8 cellular contexts compared by ENCODE assay signal in the genomic region with DNA sequence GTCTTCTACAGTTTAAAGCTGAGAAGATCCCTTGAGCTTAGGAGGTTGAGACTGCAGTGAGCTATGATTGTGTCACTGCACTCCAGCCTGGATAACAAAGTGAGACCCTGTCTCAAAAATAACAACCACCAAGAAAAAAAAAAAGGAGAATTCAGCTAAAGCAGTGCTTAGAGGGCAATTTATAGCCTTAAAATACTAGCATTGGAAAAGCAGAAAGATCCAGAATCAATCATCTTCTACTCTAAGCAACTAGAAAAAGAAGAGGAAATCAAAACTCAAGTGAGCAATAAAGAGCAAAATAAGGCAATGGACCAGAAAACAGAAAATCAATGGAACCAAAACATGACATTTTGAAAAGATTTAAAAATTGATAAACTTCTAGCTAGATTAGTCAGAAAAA. TPM values are rescaled to one million over a fixed set of nuclear protein-coding genes. Genes with fewer than 3 reads are reported as not detected.
DNase-seq lines count a peak whose midpoint lies in the region; ATAC-seq and TF ChIP-seq lines count a peak whose summit lies in the region.

No MANE protein-coding gene starts in this region.

- POLR2A ChIA-PET in activated CD4-positive, alpha-beta T cell treated with anti-CD3 and anti-CD28 coated beads for 36 hours (lab: Charles Lee): interaction anchor here (0.6 to 1.8 kb wide), 7 partner anchors 19 to 649 kb away, joined by 3 to 7 read pairs (median 5); partner anchors contain the start of genes ANAPC4, DHX15, SEPSECS and ZCCHC4

- intact Hi-C loops in activated CD4-positive, alpha-beta T cell treated with anti-CD3 and anti-CD28 coated beads for 36 hours (cut with DNase I, micrococcal nuclease): loop anchor here (1.0 to 10.0 kb wide), 9 partner anchors 73 to 1762 kb away; partner anchors contain the start of genes ANAPC4 (in 2 of the 2), DHX15 (in 2 of the 2), SEL1L3 (in 1 of the 2) and SEPSECS (in 1 of the 2)
- intact Hi-C loops in activated T-helper 2 cell treated with anti-CD3 and anti-CD28 coated beads, Interferon-gamma antibody, Interleukin-2, Interleukin-4, amounts not matched to agents 10 μg/mL and 5 μg/mL and 100 μg/mL, durations not matched to agents 14 hours and 24 hours and 36 hours (cut with micrococcal nuclease): loop anchor here (5.0 to 10.0 kb wide), 2 partner anchors 648 to 679 kb away; partner anchors contain the start of genes DHX15 and SMIM20
- intact Hi-C loops in left lung (cut with DNase I): no loop called here
- intact Hi-C loops in testis (cut with DNase I; ENCODE audit: low total_unique reads): no loop called here

- peaks cover 5 to 20% of the 10 kb centered on the region in 2 donors for H3K4me1 ChIP-seq in left lung
- no peaks in the 10 kb centered on the region for H3K4me1 ChIP-seq in testis

- peaks cover 34% of the 10 kb centered on the region for H3K4me1 Mint-ChIP-seq in activated CD4-positive, alpha-beta T cell treated with anti-CD3 and anti-CD28 coated beads for 36 hours
- peaks cover 28% of the 10 kb centered on the region for H3K4me1 Mint-ChIP-seq in activated T-helper 2 cell treated with anti-CD3 and anti-CD28 coated beads, Interferon-gamma antibody, Interleukin-2, Interleukin-4, amounts not matched to agents 10 μg/mL and 5 μg/mL and 100 μg/mL, durations not matched to agents 14 hours and 24 hours and 36 hours (ENCODE audit: low read depth)

- peak overlapping the region; percentile 83 for H3K27ac Mint-ChIP-seq in activated CD4-positive, alpha-beta T cell treated with anti-CD3 and anti-CD28 coated beads for 36 hours
- H3K27ac Mint-ChIP-seq in activated T-helper 2 cell treated with anti-CD3 and anti-CD28 coated beads, Interferon-gamma antibody, Interleukin-2, Interleukin-4, amounts not matched to agents 10 μg/mL and 5 μg/mL and 100 μg/mL, durations not matched to agents 14 hours and 24 hours and 36 hours: peak overlapping the region; percentile 88

- H3K4me3 Mint-ChIP-seq in activated CD4-positive, alpha-beta T cell treated with anti-CD3 and anti-CD28 coated beads for 36 hours: peak overlapping the region; percentile 91
- peak overlapping the region; percentile 76 for H3K4me3 Mint-ChIP-seq in activated T-helper 2 cell treated with anti-CD3 and anti-CD28 coated beads, Interferon-gamma antibody, Interleukin-2, Interleukin-4, amounts not matched to agents 10 μg/mL and 5 μg/mL and 100 μg/mL, durations not matched to agents 14 hours and 24 hours and 36 hours (ENCODE audit: low read depth)

- H3K9me3 ChIP-seq in left lung (peaks cover 0 to 10% of the 10 kb centered on the region in 2 donors), testis (no peaks in the 10 kb centered on the region)

- H3K4me3 ChIP-seq in left lung (peak overlapping the region; percentile 89 to 95), testis (peak overlapping the region; percentile 96 to 99)

- no peak for ATAC-seq in activated CD4-positive, alpha-beta T cell treated with anti-CD3 and anti-CD28 coated beads for 36 hours
- ATAC-seq in left lung (no peak), HG02759 (IDR thresholded peaks at IDR 0.05; ENCODE audit: unreplicated experiment) (no peak)

- no peaks in the 10 kb centered on the region for H3K36me3 ChIP-seq in left lung
- H3K36me3 ChIP-seq in testis (ENCODE audit: low read depth, missing control alignments): no peaks in the 10 kb centered on the region

- no peak for DNase-seq in activated CD4-positive, alpha-beta T cell treated with anti-CD3 and anti-CD28 coated beads for 36 hours
- DNase-seq in activated CD4-positive, alpha-beta T cell treated with anti-CD3 and anti-CD28 coated beads for 48 hours: no peak
- no peak for DNase-seq in activated T-helper 2 cell treated with anti-CD3 and anti-CD28 coated beads, Interferon-gamma antibody, Interleukin-2, Interleukin-4, amounts not matched to agents 10 μg/mL and 5 μg/mL and 100 μg/mL, durations not matched to agents 14 hours and 24 hours and 36 hours (ENCODE audit: low spot score)
- no peak for DNase-seq in left lung
- DNase-seq in testis: no peak
- no peak for DNase-seq in SIG-M5 (lab: John Stamatoyannopoulos, UW)
- no peak for DNase-seq in activated CD4-positive, CD25-positive, alpha-beta regulatory T cell treated with anti-CD3 and anti-CD28 coated beads, Interleukin-2, amount 50 U/mL, for 72 hours

- H3K27ac ChIP-seq in left lung (peak overlapping the region in 1 of 2 donors; percentile 98), testis (peak overlapping the region in 1 of 2 donors; percentile 98)

- peaks cover 26% of the 10 kb centered on the region for H3K36me3 Mint-ChIP-seq in activated CD4-positive, alpha-beta T cell treated with anti-CD3 and anti-CD28 coated beads for 36 hours (ENCODE audit: low read depth)
- H3K36me3 Mint-ChIP-seq in activated T-helper 2 cell treated with anti-CD3 and anti-CD28 coated beads, Interferon-gamma antibody, Interleukin-2, Interleukin-4, amounts not matched to agents 10 μg/mL and 5 μg/mL and 100 μg/mL, durations not matched to agents 14 hours and 24 hours and 36 hours (ENCODE audit: low read depth): peaks cover 62% of the 10 kb centered on the region

- CTCF ChIA-PET in activated CD4-positive, alpha-beta T cell treated with anti-CD3 and anti-CD28 coated beads for 36 hours (lab: Charles Lee): interaction anchor here (0.7 to 1.8 kb wide), 9 partner anchors 53 to 1097 kb away, joined by 3 to 14 read pairs (median 3); partner anchors contain the start of genes SEPSECS and ZCCHC4

- no peak for TF ChIP-seq POLR2A in testis (IDR thresholded peaks at IDR 0.05)

- TF ChIP-seq CTCF in left lung (IDR thresholded peaks at IDR 0.05) (no peak), testis (IDR thresholded peaks at IDR 0.05) (no peak)

- H3K27me3 ChIP-seq in left lung (no peaks in the 10 kb centered on the region), testis (no peaks in the 10 kb centered on the region)

- peaks cover 16% of the 10 kb centered on the region for H3K9me3 Mint-ChIP-seq in activated CD4-positive, alpha-beta T cell treated with anti-CD3 and anti-CD28 coated beads for 36 hours (ENCODE audit: low read depth)
- peaks cover 47% of the 10 kb centered on the region for H3K9me3 Mint-ChIP-seq in activated T-helper 2 cell treated with anti-CD3 and anti-CD28 coated beads, Interferon-gamma antibody, Interleukin-2, Interleukin-4, amounts not matched to agents 10 μg/mL and 5 μg/mL and 100 μg/mL, durations not matched to agents 14 hours and 24 hours and 36 hours

- no peaks in the 10 kb centered on the region for H3K27me3 Mint-ChIP-seq in activated CD4-positive, alpha-beta T cell treated with anti-CD3 and anti-CD28 coated beads for 36 hours
- no peaks in the 10 kb centered on the region for H3K27me3 Mint-ChIP-seq in activated T-helper 2 cell treated with anti-CD3 and anti-CD28 coated beads, Interferon-gamma antibody, Interleukin-2, Interleukin-4, amounts not matched to agents 10 μg/mL and 5 μg/mL and 100 μg/mL, durations not matched to agents 14 hours and 24 hours and 36 hours (ENCODE audit: low read depth)

RNA-seq across cellular contexts. Expression of gene PI4K2B, which starts 0.6 kb away (rescaled TPM):
- 10 to 100 TPM; 21.2 to 38.4 TPM for total RNA-seq in activated CD4-positive, alpha-beta T cell treated with anti-CD3 and anti-CD28 coated beads for 36 hours
- 38.6 and 40.7 TPM in 2 replicates for total RNA-seq in activated T-helper 2 cell treated with anti-CD3 and anti-CD28 coated beads, Interferon-gamma antibody, Interleukin-2, Interleukin-4, amounts not matched to agents 10 μg/mL and 5 μg/mL and 100 μg/mL, durations not matched to agents 14 hours and 24 hours and 36 hours
- total RNA-seq in left lung (10 to 100 TPM; 22.0 to 23.5 TPM), testis (10 to 100 TPM; 18.9 to 19.9 TPM)
- polyA plus RNA-seq in testis (ENCODE audit: insufficient read depth, low read depth, low replicate concordance): 11.5 TPM

Comparison
In these comparisons a context has a peak if more than half of its experiments do, and no peak if none do; other contexts are left out.
1. intact Hi-C loops: an anchor here in activated CD4-positive, alpha-beta T cell treated with anti-CD3 and anti-CD28 coated beads for 36 hours (1.0 to 10.0 kb wide) and activated T-helper 2 cell treated with anti-CD3 and anti-CD28 coated beads, Interferon-gamma antibody, Interleukin-2, Interleukin-4, amounts not matched to agents 10 μg/mL and 5 μg/mL and 100 μg/mL, durations not matched to agents 14 hours and 24 hours and 36 hours (5.0 to 10.0 kb wide); none called in left lung and testis.